Comparison of ENCODE assay signal across 24 cellular contexts in the genomic region with DNA sequence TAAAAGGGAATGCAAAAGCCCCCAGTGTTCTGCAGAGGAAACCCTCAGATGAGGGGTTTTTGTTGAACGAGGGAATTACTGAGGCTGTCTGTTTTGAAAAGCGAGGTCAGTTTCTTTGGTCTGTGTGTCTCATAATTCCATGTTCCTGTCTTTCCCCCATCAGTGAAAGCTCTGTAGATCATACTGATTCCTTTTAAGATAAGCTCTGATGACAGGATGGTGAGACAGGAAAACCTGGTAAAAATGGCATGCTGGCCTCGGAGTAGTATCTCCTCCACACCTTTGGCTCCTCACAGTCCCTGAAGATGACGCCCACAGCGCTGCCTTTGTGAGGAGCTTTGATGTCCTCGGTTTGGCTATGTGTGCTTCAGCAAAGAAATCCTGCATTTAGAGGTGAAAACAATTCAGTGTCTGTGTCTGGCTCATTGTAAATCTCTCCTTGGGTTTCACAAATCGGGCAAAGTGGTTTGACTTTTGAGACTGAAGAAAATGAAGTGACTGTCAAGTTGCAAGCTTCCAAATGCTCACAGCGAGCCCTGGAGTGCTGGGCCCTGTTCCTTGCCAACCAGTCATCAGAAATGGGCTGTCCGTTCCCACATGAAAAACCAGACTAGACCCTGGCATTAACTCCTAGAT.
"Had no signal": no experiment of that assay in that cellular context is flagged by ENCODE, and none has a peak within 500 bp of the region (broad histone marks: within the 10 kb centered on the region; RNA-seq: fewer than 3 reads in every experiment).

No MANE protein-coding gene starts in this region.

- H3K4me3 ChIP-seq: adrenal gland, breast epithelium, Peyer's patch, SJCRH30 had no signal

- H3K27me3 ChIP-seq: adrenal gland, breast epithelium, Peyer's patch, SJCRH30 had no signal

- H3K4me1 ChIP-seq: adrenal gland, breast epithelium, Peyer's patch, SJCRH30 had no signal

- H3K9me3 ChIP-seq: adrenal gland, SJCRH30 had no signal

- H3K27me3 Mint-ChIP-seq: activated B cell treated with CpG ODN at 0.5 μM for 24 hours; activated CD4-positive, alpha-beta memory T cell treated with anti-CD3 and anti-CD28 coated beads, Interleukin-2, amount 10 ng/mL, durations not matched to agents 7 days and 5 days; activated naive CD8-positive, alpha-beta T cell treated with anti-CD3 and anti-CD28 coated beads, Interleukin-2, amount 10 ng/mL, durations not matched to agents 7 days and 5 days; T-helper 17 cell had no signal

- H3K27ac ChIP-seq: adrenal gland, breast epithelium, RWPE1, SJCRH30 had no signal

- H3K4me3 Mint-ChIP-seq: activated B cell treated with CpG ODN at 0.5 μM for 24 hours; activated CD4-positive, alpha-beta memory T cell treated with anti-CD3 and anti-CD28 coated beads, Interleukin-2, amount 10 ng/mL, durations not matched to agents 7 days and 5 days; activated naive CD8-positive, alpha-beta T cell treated with anti-CD3 and anti-CD28 coated beads, Interleukin-2, amount 10 ng/mL, durations not matched to agents 7 days and 5 days; activated T-helper 17 cell treated with anti-CD3 and anti-CD28 coated beads, Interleukin-2, amount 50 U/mL, for 72 hours; T-helper 17 cell had no signal

- H3K4me1 Mint-ChIP-seq: activated B cell treated with CpG ODN at 0.5 μM for 24 hours; activated CD4-positive, alpha-beta memory T cell treated with anti-CD3 and anti-CD28 coated beads, Interleukin-2, amount 10 ng/mL, durations not matched to agents 7 days and 5 days; activated naive CD8-positive, alpha-beta T cell treated with anti-CD3 and anti-CD28 coated beads, Interleukin-2, amount 10 ng/mL, durations not matched to agents 7 days and 5 days; activated T-helper 17 cell treated with anti-CD3 and anti-CD28 coated beads, Interleukin-2, amount 50 U/mL, for 72 hours; T-helper 17 cell had no signal

- H3K27ac Mint-ChIP-seq: activated B cell treated with CpG ODN at 0.5 μM for 24 hours; activated CD4-positive, alpha-beta memory T cell treated with anti-CD3 and anti-CD28 coated beads, Interleukin-2, amount 10 ng/mL, durations not matched to agents 7 days and 5 days; activated naive CD8-positive, alpha-beta T cell treated with anti-CD3 and anti-CD28 coated beads, Interleukin-2, amount 10 ng/mL, durations not matched to agents 7 days and 5 days; activated T-helper 17 cell treated with anti-CD3 and anti-CD28 coated beads, Interleukin-2, amount 50 U/mL, for 72 hours; T-helper 17 cell had no signal

- DNase-seq: activated B cell treated with CpG ODN at 0.5 μM for 24 hours; activated CD4-positive, alpha-beta memory T cell treated with anti-CD3 and anti-CD28 coated beads, Interleukin-2, amount 10 ng/mL, durations not matched to agents 7 days and 5 days; activated CD4-positive, alpha-beta T cell treated with anti-CD3 and anti-CD28 coated beads for 1 hour; activated CD4-positive, alpha-beta T cell treated with anti-CD3 and anti-CD28 coated beads, Interleukin-2, amount 50 U/mL, for 1 hour; activated gamma-delta T cell treated with Interleukin-2 at 50 U/mL for 16 hours; activated naive CD4-positive, alpha-beta T cell treated with anti-CD3 and anti-CD28 coated beads, Interleukin-2, amount 50 U/mL, for 16 hours; activated naive CD8-positive, alpha-beta T cell treated with anti-CD3 and anti-CD28 coated beads, Interleukin-2, amount 10 ng/mL, durations not matched to agents 7 days and 5 days; activated T-cell treated with anti-CD3 and anti-CD28 coated beads for 4 hours; activated T-cell treated with anti-CD3 and anti-CD28 coated beads, Interleukin-2, amount 50 U/mL, for 48 hours; adrenal gland; MM.1S; NCI-H1436; NCI-H187 treated with DMSO at 0.1 percent for 48 hours; NCI-H2081 treated with DMSO at 0.1 percent for 48 hours; NCI-H446; OCI-M1; Right ventricle myocardium superior; T-helper 17 cell; T-helper 9 cell had no signal

- ATAC-seq: activated T-helper 17 cell treated with anti-CD3 and anti-CD28 coated beads, Interleukin-2, amount 50 U/mL, for 72 hours; T-helper 17 cell had no signal

- H3K36me3 ChIP-seq: adrenal gland, breast epithelium, Peyer's patch, SJCRH30 had no signal

- H3K36me3 Mint-ChIP-seq: activated naive CD8-positive, alpha-beta T cell treated with anti-CD3 and anti-CD28 coated beads, Interleukin-2, amount 10 ng/mL, durations not matched to agents 7 days and 5 days had no signal
